ENCODE assay signal across 8 cellular contexts in genomic region chr10:84204122-84204521, GRCh38. TPM values are rescaled to one million over a fixed set of nuclear protein-coding genes. Genes with fewer than 3 reads are reported as not detected.
A peak's percentile ranks its signal among the peaks of the same experiment; 100 is the strongest.
DNase-seq lines count a peak whose midpoint lies in the region; ATAC-seq, FAIRE-seq and TF ChIP-seq lines count a peak whose summit lies in the region.

No MANE protein-coding gene starts in this region.

- ATAC-seq in PC-3, result no peak
- peak; percentile 47 for ATAC-seq in left lung
- ATAC-seq in GM19328 (IDR thresholded peaks at IDR 0.05; ENCODE audit: unreplicated experiment), result no peak

- H3K27ac ChIP-seq in PC-3 (ENCODE audit: low read length), result no peak overlapping the region
- H3K27ac ChIP-seq in left lung, result no peak overlapping the region
- no peak overlapping the region for H3K27ac ChIP-seq in SJCRH30
- no peak overlapping the region for H3K27ac ChIP-seq in right atrium auricular region

- CTCF ChIA-PET in PC-3 (lab: Charles Lee), result no interaction called here

- in situ Hi-C loops in HAP-1 (cut with MboI; ENCODE audit: low sequenced_read_pairs), result no loop called here

- no peaks in the 10 kb centered on the region for H3K9me3 ChIP-seq in HAP-1
- H3K9me3 ChIP-seq in PC-3 (ENCODE audit: low read length), result no peaks in the 10 kb centered on the region
- no peaks in the 10 kb centered on the region for H3K9me3 ChIP-seq in left lung
- no peaks in the 10 kb centered on the region for H3K9me3 ChIP-seq in SJCRH30 (replicated peaks)
- no peaks in the 10 kb centered on the region for H3K9me3 ChIP-seq in right atrium auricular region

- H3K9ac ChIP-seq in PC-3 (ENCODE audit: low read length), result no peak overlapping the region

- POLR2A ChIA-PET in PC-3 (lab: Charles Lee; ENCODE audit: unreplicated experiment), result no interaction called here

- peak; percentile 59 for DNase-seq in GM12892 (ENCODE audit: insufficient read length)
- peak; percentile 16 to 36 for DNase-seq in HAP-1 (ENCODE audit: low spot score in 2 of 2)
- DNase-seq in PC-3, result no peak
- no peak for DNase-seq in left lung
- DNase-seq in NCI-H1436 (lab: John Stamatoyannopoulos, UW), result no peak
- DNase-seq in SJCRH30, result no peak
- no peak for DNase-seq in right atrium auricular region (ENCODE audit: low spot score)

- no peak overlapping the region for H3K4me3 ChIP-seq in HAP-1
- no peak overlapping the region for H3K4me3 ChIP-seq in PC-3 (ENCODE audit: low read length)
- H3K4me3 ChIP-seq in left lung, result no peak overlapping the region
- H3K4me3 ChIP-seq in SJCRH30, result no peak overlapping the region
- H3K4me3 ChIP-seq in right atrium auricular region, result no peak overlapping the region

- H3F3A ChIP-seq in PC-3 (ENCODE audit: low read length, unreplicated experiment), result no peaks in the 10 kb centered on the region

- intact Hi-C loops in PC-3 (cut with micrococcal nuclease) (no loop called here), left lung (cut with DNase I) (no loop called here)

- no peaks in the 10 kb centered on the region for H3K9me2 ChIP-seq in PC-3 (replicated peaks; ENCODE audit: low read length)

- no peaks in the 10 kb centered on the region for H3K4me1 ChIP-seq in HAP-1
- H3K4me1 ChIP-seq in PC-3 (ENCODE audit: insufficient read depth, low read length), result no peaks in the 10 kb centered on the region
- H3K4me1 ChIP-seq in left lung, result no peaks in the 10 kb centered on the region
- H3K4me1 ChIP-seq in SJCRH30, result no peaks in the 10 kb centered on the region
- H3K4me1 ChIP-seq in right atrium auricular region, result no peaks in the 10 kb centered on the region

- TF ChIP-seq POLR2A in GM12892 (IDR thresholded peaks at IDR 0.05; ENCODE audit: low read depth, low read length), result no peak

- no peak overlapping the region for H2AFZ ChIP-seq in PC-3 (ENCODE audit: low read length)

- TF ChIP-seq CTCF in PC-3 (conservative IDR thresholded peaks at IDR 0.05; ENCODE audit: low read depth, low read length), result peak; percentile 40; the same call in 1 of the 2 replicates
- no peak for TF ChIP-seq CTCF in left lung (IDR thresholded peaks at IDR 0.05)
- TF ChIP-seq CTCF in right atrium auricular region (IDR thresholded peaks at IDR 0.05), result no peak

- no peaks in the 10 kb centered on the region for H4K20me1 ChIP-seq in PC-3 (ENCODE audit: low read length)

- no TSS peak for BruUV-seq in PC-3 (replicated peaks; lab: Mats Ljungman, UMichigan)

- H3K27me3 ChIP-seq in HAP-1 (ENCODE audit: low read depth) (no peaks in the 10 kb centered on the region), PC-3 (ENCODE audit: low read length) (peaks cover 23% of the 10 kb centered on the region), left lung (peaks cover 0 to 24% of the 10 kb centered on the region in 2 donors), SJCRH30 (no peaks in the 10 kb centered on the region), right atrium auricular region (no peaks in the 10 kb centered on the region)

- no peak overlapping the region for H3K4me2 ChIP-seq in PC-3 (ENCODE audit: low read length)

- H3K36me3 ChIP-seq in HAP-1 (replicated peaks) (no peaks in the 10 kb centered on the region), PC-3 (ENCODE audit: low read depth, low read length) (no peaks in the 10 kb centered on the region), left lung (no peaks in the 10 kb centered on the region), SJCRH30 (no peaks in the 10 kb centered on the region), right atrium auricular region (no peaks in the 10 kb centered on the region)

- H3K79me2 ChIP-seq in PC-3 (ENCODE audit: low read length), result no peaks in the 10 kb centered on the region

- peak; percentile 51 for FAIRE-seq in GM12892 (lab: Jason Lieb, UNC)

RNA-seq across cellular contexts. Expression of gene CDHR1, which starts 9.8 kb away (rescaled TPM):
- 1.2 TPM for polyA plus RNA-seq in GM12892 (2012; ENCODE audit: missing spikeins)
- total RNA-seq in PC-3 (2014; rRNA removed) (not detected in 2 replicates), left lung (under 1 TPM; 0.38 to 0.94 TPM), right atrium auricular region (1 to 10 TPM in 1 of 2 donors, under 1 TPM in 1; 0.55 to 1.6 TPM)
- total RNA-seq in SJCRH30 (2014; rRNA removed; shearing (Covaris generic)), result 0.10 TPM in 1 of 2 replicates, not detected in the other

RNA-seq across cellular contexts. Expression of gene LRIT2, which starts 21.2 kb away (rescaled TPM):
- not detected for polyA plus RNA-seq in GM12892 (2012; ENCODE audit: missing spikeins)
- total RNA-seq in PC-3 (2014; rRNA removed), result not detected in 2 replicates
- not detected for total RNA-seq in left lung
- total RNA-seq in SJCRH30 (2014; rRNA removed; shearing (Covaris generic)), result not detected in 2 replicates
- total RNA-seq in right atrium auricular region, result not detected

RNA-seq across cellular contexts. Expression of gene GPR15LG, which starts 30.5 kb away (rescaled TPM):
- 1.5 TPM for polyA plus RNA-seq in GM12892 (2012; ENCODE audit: missing spikeins)
- total RNA-seq in PC-3 (2014; rRNA removed) (not detected in 2 replicates), left lung (not detected), right atrium auricular region (not detected)
- not detected in 2 replicates for total RNA-seq in SJCRH30 (2014; rRNA removed; shearing (Covaris generic))

RNA-seq across cellular contexts. Expression of gene LRIT1, which starts 37.2 kb away (rescaled TPM):
- polyA plus RNA-seq in GM12892 (2012; ENCODE audit: missing spikeins), result not detected
- total RNA-seq in PC-3 (2014; rRNA removed) (not detected in 2 replicates), left lung (not detected), right atrium auricular region (not detected)
- not detected in 2 replicates for total RNA-seq in SJCRH30 (2014; rRNA removed; shearing (Covaris generic))

RNA-seq across cellular contexts. Expression of gene RGR, which starts 40.7 kb away (rescaled TPM):
- polyA plus RNA-seq in GM12892 (2012; ENCODE audit: missing spikeins), result not detected
- total RNA-seq in PC-3 (2014; rRNA removed), result not detected in 2 replicates
- not detected for total RNA-seq in left lung
- 0.58 and 1.1 TPM in 2 replicates for total RNA-seq in SJCRH30 (2014; rRNA removed; shearing (Covaris generic))
- not detected for total RNA-seq in right atrium auricular region

Comparison
In these comparisons a context has a peak if more than half of its experiments do, and no peak if none do; other contexts are left out.
1. DNase-seq: peak in GM12892 (single experiment) and HAP-1 (2 of 2); none in PC-3 (single experiment), left lung (0 of 2), NCI-H1436 (single experiment), SJCRH30 (0 of 2) and right atrium auricular region (single experiment).